8 cellular contexts compared by ENCODE assay signal in the genomic region with DNA sequence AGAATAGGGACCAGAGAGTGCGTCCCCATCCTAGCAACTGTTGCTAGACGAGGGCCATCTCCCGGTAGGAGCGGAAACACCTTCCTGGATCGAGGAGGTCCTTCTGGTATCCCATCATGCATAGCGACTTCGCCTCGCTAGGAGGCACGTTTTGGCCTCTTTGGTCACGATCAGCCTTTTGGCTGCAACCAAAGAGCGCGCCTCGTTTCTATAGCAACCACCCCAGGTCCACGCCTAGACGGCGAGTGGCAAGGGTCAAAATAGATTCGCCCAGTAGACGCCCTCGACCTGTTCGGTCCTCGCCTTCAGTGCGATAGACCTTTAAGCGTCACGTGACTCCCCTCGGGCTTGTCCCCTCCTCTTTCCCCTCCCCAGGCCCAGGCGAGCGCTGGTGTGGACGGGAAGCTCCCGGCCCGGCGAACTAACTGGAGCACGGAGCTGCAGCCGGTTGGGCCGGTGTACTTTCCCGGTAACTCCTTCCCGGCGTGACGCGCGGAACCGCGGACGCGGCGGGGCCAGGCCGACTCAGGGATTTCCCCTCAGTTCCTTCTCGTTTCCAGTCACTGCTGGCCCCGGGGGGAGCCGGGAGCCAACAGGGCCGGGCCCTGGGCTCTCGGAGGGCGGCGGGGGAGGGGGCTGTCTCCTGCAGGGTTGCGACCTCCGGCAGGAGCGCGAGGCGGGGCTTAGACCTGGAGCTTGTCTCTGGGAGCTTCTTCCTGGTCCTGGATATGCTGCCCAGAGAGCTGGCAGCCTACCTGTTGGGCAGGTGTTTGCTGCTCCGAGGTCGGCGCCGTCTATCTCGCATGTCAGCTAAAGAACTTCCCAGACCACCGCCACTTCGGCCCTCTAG. TPM values are rescaled to one million over a fixed set of nuclear protein-coding genes. Genes with fewer than 3 reads are reported as not detected.
DNase-seq lines count a peak whose midpoint lies in the region; ATAC-seq and TF ChIP-seq lines count a peak whose summit lies in the region.

DNAJC16 (plus strand) TSS at position 359 of the 850 bp plus-strand sequence. CDS start 2,258 bp downstream, outside the sequence.

- H3K4me2 ChIP-seq in mammary epithelial cell (ENCODE audit: insufficient read depth, low read depth, low read length) (peak within 1 kb of the TSS; percentile 81), smooth muscle cell (peak within 1 kb of the TSS; percentile 95)

- peak within 1 kb of the TSS; percentile 95 for H3K9ac ChIP-seq in mammary epithelial cell (ENCODE audit: insufficient read depth, low read length)
- H3K9ac ChIP-seq in smooth muscle cell (ENCODE audit: low read depth): peak within 1 kb of the TSS; percentile 95

- TF ChIP-seq CTCF in VCaP (conservative IDR thresholded peaks at IDR 0.05): peak; percentile 21; the same call in 1 of the 2 replicates
- TF ChIP-seq CTCF in mammary epithelial cell (conservative IDR thresholded peaks at IDR 0.05 in 1 of 2, IDR thresholded peaks at IDR 0.05 in 1 of 2; ENCODE audit: extremely low read depth in 1 of 2, insufficient read depth in 1 of 2, low read depth in 1 of 2, low read length in 2 of 2): peak in 1 of 2 donors; percentile 41
- TF ChIP-seq CTCF in smooth muscle cell (IDR thresholded peaks at IDR 0.05; ENCODE audit: borderline replicate concordance, insufficient read depth, poor library complexity, severe bottlenecking): no peak

- no peaks in the 10 kb centered on the region for H3K27me3 ChIP-seq in ACC112 (ENCODE audit: insufficient read depth, low read length)
- no peaks in the 10 kb centered on the region for H3K27me3 ChIP-seq in mammary epithelial cell (ENCODE audit: insufficient read depth, low read length)
- H3K27me3 ChIP-seq in smooth muscle cell (ENCODE audit: low read depth): no peaks in the 10 kb centered on the region

- under 1% methylated on average over 28 of the region's 65 CpGs for WGBS in mammary epithelial cell (ENCODE audit: low coverage, missing lambda C conversion rate)
- WGBS in smooth muscle cell (ENCODE audit: low lambda C conversion rate): under 1% methylated on average over 46 of the region's 65 CpGs

- DNase-seq in NCI-H2196 (lab: John Stamatoyannopoulos, UW; ENCODE audit: unreplicated experiment): peak; percentile 100
- peak; percentile 100 for DNase-seq in mammary epithelial cell
- peak; percentile 86 for DNase-seq in iPS-NIHi11 (ENCODE audit: low spot score)
- DNase-seq in smooth muscle cell (lab: John Stamatoyannopoulos, UW; ENCODE audit: unreplicated experiment): peak; percentile 91

- H3K36me3 ChIP-seq in ACC112 (ENCODE audit: insufficient read depth, low read length): no peaks in the 10 kb centered on the region; the same call in 1 of the 2 replicates
- H3K36me3 ChIP-seq in mammary epithelial cell (ENCODE audit: insufficient read depth, low read length): peaks cover 2% of the 10 kb centered on the region
- H3K36me3 ChIP-seq in smooth muscle cell (ENCODE audit: low read depth): no peaks in the 10 kb centered on the region

- ATAC-seq in GM18867 (IDR thresholded peaks at IDR 0.05; ENCODE audit: unreplicated experiment) (peak; percentile 51), HG03108 (IDR thresholded peaks at IDR 0.05; ENCODE audit: unreplicated experiment) (peak; percentile 44)

- H4K20me1 ChIP-seq in mammary epithelial cell (ENCODE audit: insufficient read depth, low read length) (no peaks in the 10 kb centered on the region), smooth muscle cell (ENCODE audit: low read depth) (peaks cover 8% of the 10 kb centered on the region)

- peaks cover 24% of the 10 kb centered on the region for H3K79me2 ChIP-seq in ACC112 (ENCODE audit: control insufficient read depth, insufficient read depth, low read length, unreplicated experiment)
- peaks cover 29% of the 10 kb centered on the region for H3K79me2 ChIP-seq in mammary epithelial cell (ENCODE audit: insufficient read depth, low read length)
- H3K79me2 ChIP-seq in smooth muscle cell (ENCODE audit: low read depth): peaks cover 39% of the 10 kb centered on the region

- intact Hi-C loops in mammary epithelial cell (cut with micrococcal nuclease): loop anchor here (2.0 to 10.0 kb wide), 4 partner anchors 92 to 372 kb away; partner anchors contain the start of genes TMEM51 and TMEM82

- H3K4me1 ChIP-seq in ACC112 (ENCODE audit: control insufficient read depth, insufficient read depth, low read length, unreplicated experiment): peaks cover 17% of the 10 kb centered on the region
- peaks cover 14% of the 10 kb centered on the region for H3K4me1 ChIP-seq in mammary epithelial cell (ENCODE audit: insufficient read depth, low read length)
- peaks cover 27% of the 10 kb centered on the region for H3K4me1 ChIP-seq in smooth muscle cell (ENCODE audit: low read depth)

- H3F3A ChIP-seq in smooth muscle cell (ENCODE audit: low read depth): peaks cover 8% of the 10 kb centered on the region

- no peaks in the 10 kb centered on the region for H3K9me3 ChIP-seq in mammary epithelial cell (replicated peaks; ENCODE audit: insufficient read depth, low read length)
- H3K9me3 ChIP-seq in smooth muscle cell (replicated peaks; ENCODE audit: low read depth): no peaks in the 10 kb centered on the region

- BruUV-seq in mammary epithelial cell (replicated peaks; lab: Mats Ljungman, UMichigan): no TSS peak

- H3K4me3 ChIP-seq in ACC112 (ENCODE audit: low read depth, low read length): peak within 1 kb of the TSS; percentile 94
- H3K4me3 ChIP-seq in mammary epithelial cell (replicated peaks in 1 of 3; ENCODE audit: insufficient read depth in 1 of 3, low read depth in 2 of 3, low read length in 3 of 3): peak within 1 kb of the TSS; percentile 73 to 93 (median 80)
- H3K4me3 ChIP-seq in smooth muscle cell: peak within 1 kb of the TSS; percentile 87

- H3K27ac ChIP-seq in ACC112 (ENCODE audit: low read depth, low read length) (peak within 1 kb of the TSS; percentile 99), VCaP (peak within 1 kb of the TSS; percentile 90), mammary epithelial cell (ENCODE audit: insufficient read depth, low read depth, low read length) (peak within 1 kb of the TSS; percentile 95), smooth muscle cell (ENCODE audit: low read depth) (peak within 1 kb of the TSS; percentile 99)

- H2AFZ ChIP-seq in ACC112 (ENCODE audit: low read length, unreplicated experiment) (peak within 1 kb of the TSS; percentile 92), mammary epithelial cell (ENCODE audit: low read depth, low read length) (peak within 1 kb of the TSS; percentile 89), smooth muscle cell (ENCODE audit: low read depth) (peak within 1 kb of the TSS; percentile 79)

- in situ Hi-C loops in mammary epithelial cell (cut with MboI; ENCODE audit: low sequenced_read_pairs in 2 of 2): no loop called here

- CTCF ChIA-PET in mammary epithelial cell (lab: Charles Lee; ENCODE audit: low non-redundant PET): no interaction called here

- dilution Hi-C loops in mammary epithelial cell (cut with HindIII; ENCODE audit: low sequenced_read_pairs): no loop called here

RNA-seq across cellular contexts. Expression of gene DNAJC16, which starts in this region (rescaled TPM):
- total RNA-seq in mammary epithelial cell (10 to 100 TPM; 16.0 to 23.8 TPM), smooth muscle cell (18.3 and 23.1 TPM in 2 replicates)
- polyA plus RNA-seq in mammary epithelial cell (12.1 TPM), smooth muscle cell (4.0 and 5.6 TPM in 2 replicates)
- polyA minus RNA-seq in mammary epithelial cell: 17.4 TPM

Comparison
In these comparisons a context has a peak if more than half of its experiments do, and no peak if none do; other contexts are left out.
1. Peak in every context shown above with its lines: DNase-seq, ATAC-seq, H3K4me3 ChIP-seq and H3K27ac ChIP-seq.